Comparison of ENCODE assay signal across 14 cellular contexts in genomic region chr18:12228308-12228707, GRCh38. TPM values are rescaled to one million over a fixed set of nuclear protein-coding genes. Genes with fewer than 3 reads are reported as not detected.
DNase-seq lines count a peak whose midpoint lies in the region; ATAC-seq, FAIRE-seq and TF ChIP-seq lines count a peak whose summit lies in the region.
"Not testable (repeated sequence)": the region's sequence is repeated elsewhere in the genome, so short reads cannot be mapped to it uniquely, and the experiment has no call there.
"Had no signal": no experiment of that assay in that cellular context is flagged by ENCODE, and none has a peak within 500 bp of the region (broad histone marks: within the 10 kb centered on the region; RNA-seq: fewer than 3 reads in every experiment).

No MANE protein-coding gene starts in this region.

- H3K4me2 ChIP-seq in OCI-LY3 (ENCODE audit: low read length): peak overlapping the region; percentile 36

- DNase-seq in GM10266 (ENCODE audit: extremely low spot score): peak; percentile 12
- not testable (repeated sequence) for DNase-seq in bronchial epithelial cell (ENCODE audit: low read depth)

- H3K79me2 ChIP-seq in OCI-LY3 (ENCODE audit: low read length): not testable (repeated sequence)

- not testable (repeated sequence) for H3K4me1 ChIP-seq in OCI-LY3 (ENCODE audit: low read length)

- not testable (repeated sequence) for H3K4me3 ChIP-seq in OCI-LY3 (ENCODE audit: low read length); bronchial epithelial cell (ENCODE audit: low read depth, low read length)

- H4K20me1 ChIP-seq in OCI-LY3 (ENCODE audit: insufficient read depth, low read length): not testable (repeated sequence)

- H2AFZ ChIP-seq in OCI-LY3 (ENCODE audit: low read depth, low read length): not testable (repeated sequence)

- ATAC-seq in GM18502 (IDR thresholded peaks at IDR 0.05; ENCODE audit: poor library complexity, unreplicated experiment) (peak; percentile 84), GM18517 (IDR thresholded peaks at IDR 0.05; ENCODE audit: unreplicated experiment) (peak; percentile 61), GM18909 (IDR thresholded peaks at IDR 0.05; ENCODE audit: poor library complexity, unreplicated experiment) (peak; percentile 68), HG02610 (IDR thresholded peaks at IDR 0.05; ENCODE audit: unreplicated experiment) (peak; percentile 30)

- not testable (repeated sequence) for H3K27me3 ChIP-seq in OCI-LY3 (ENCODE audit: low read depth, low read length); bronchial epithelial cell (ENCODE audit: control insufficient read depth, insufficient read depth, low read length)

- peak; percentile 80 for FAIRE-seq in bronchial epithelial cell (lab: Jason Lieb, UNC)

- not testable (repeated sequence) for TF ChIP-seq CTCF in GM10266 (IDR thresholded peaks at IDR 0.05; ENCODE audit: control insufficient read depth, insufficient read depth, low read depth, missing control alignments); OCI-LY3 (IDR thresholded peaks at IDR 0.05; ENCODE audit: low read depth, low read length); bronchial epithelial cell (IDR thresholded peaks at IDR 0.05; ENCODE audit: insufficient read depth, low read length, severe bottlenecking)

- H3K36me3 ChIP-seq in OCI-LY3 (replicated peaks; ENCODE audit: low read depth, low read length); bronchial epithelial cell (ENCODE audit: control insufficient read depth, insufficient read depth, low read length): not testable (repeated sequence)

- not testable (repeated sequence) for H3K9me3 ChIP-seq in OCI-LY3 (ENCODE audit: insufficient read depth, low read length)

- not testable (repeated sequence) for H3K9ac ChIP-seq in OCI-LY3 (ENCODE audit: low read length)

- H3K27ac ChIP-seq in OCI-LY3 (ENCODE audit: low read length): not testable (repeated sequence)

RNA-seq across cellular contexts. Expression of gene CIDEA, which starts 25.9 kb away (rescaled TPM):
- total RNA-seq in bronchial epithelial cell: 0.53 TPM in 1 of 2 replicates, not detected in the other
- total RNA-seq: B cell; Caco-2; CD4-positive, CD25-positive, alpha-beta regulatory T cell; CD8-positive, alpha-beta T cell; GM23248; H1; H7 had no signal

Comparison
In these comparisons a context has a peak if more than half of its experiments do, and no peak if none do; other contexts are left out.
1. ATAC-seq: peak in every context shown above with its lines; median percentile 84 in GM18502; 68 in GM18909; 61 in GM18517; 30 in HG02610.